8 cellular contexts compared by ENCODE assay signal in the genomic region with DNA sequence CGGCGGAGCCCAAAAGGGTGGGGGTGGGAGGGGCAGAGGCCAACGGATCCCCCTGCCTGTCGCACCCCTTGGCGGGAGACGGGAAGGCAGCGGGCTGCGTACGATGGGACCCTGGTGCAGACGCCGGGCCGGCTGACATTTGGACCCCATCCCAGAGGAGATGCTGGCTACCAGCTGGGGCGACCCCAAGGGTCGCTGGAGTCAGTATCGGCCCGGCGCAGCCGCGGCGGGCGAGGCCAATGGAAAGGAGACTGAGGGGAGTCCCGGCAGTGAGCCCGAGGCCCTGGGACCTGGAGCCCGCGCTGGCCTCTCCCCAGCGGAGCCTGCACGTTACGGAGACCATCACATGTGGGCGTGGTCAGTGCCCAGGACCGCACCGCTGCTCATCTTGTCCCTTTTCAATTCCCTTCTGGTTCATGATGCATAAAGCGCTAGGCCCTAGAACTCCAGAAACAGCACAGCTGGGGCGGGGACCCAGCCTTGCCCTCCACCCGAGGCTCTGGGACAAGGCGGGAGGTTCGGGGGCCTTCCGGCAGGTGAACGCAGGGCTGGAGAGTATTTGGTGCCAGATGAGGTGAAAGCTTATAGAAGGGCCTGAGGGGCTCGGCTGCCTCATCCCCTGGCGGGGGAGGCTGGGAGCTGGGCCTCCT. TPM values are rescaled to one million over a fixed set of nuclear protein-coding genes. Genes with fewer than 3 reads are reported as not detected.
DNase-seq lines count a peak whose midpoint lies in the region; ATAC-seq lines count a peak whose summit lies in the region.

No MANE protein-coding gene starts in this region.

- CTCF ChIA-PET in activated naive CD4-positive, alpha-beta T cell treated with anti-CD3 and anti-CD28 coated beads for 36 hours (lab: Charles Lee) = interaction anchor here (0.6 to 1.4 kb wide), 2 partner anchors 27 to 297 kb away, joined by 3 read pairs; no protein-coding TSS in a partner anchor
- CTCF ChIA-PET in activated CD4-positive, alpha-beta memory T cell treated with anti-CD3 and anti-CD28 coated beads, Interleukin-2, amount 10 ng/mL, durations not matched to agents 7 days and 5 days (lab: Charles Lee) = interaction anchor here (0.8 to 2.5 kb wide), 3 partner anchors 20 to 29 kb away, joined by 3 to 10 read pairs (median 3); a partner anchor contains a TSS

- peaks cover 2% of the 10 kb centered on the region for H3K27me3 Mint-ChIP-seq in activated naive CD4-positive, alpha-beta T cell treated with anti-CD3 and anti-CD28 coated beads, Interleukin-2, amount 50 U/mL, for 24 hours
- H3K27me3 Mint-ChIP-seq in activated naive CD4-positive, alpha-beta T cell treated with anti-CD3 and anti-CD28 coated beads for 36 hours (ENCODE audit: low read depth) = peaks cover 17% of the 10 kb centered on the region
- H3K27me3 Mint-ChIP-seq in activated CD4-positive, alpha-beta memory T cell treated with anti-CD3 and anti-CD28 coated beads, Interleukin-2, amount 10 ng/mL, durations not matched to agents 7 days and 5 days = peaks cover 11% of the 10 kb centered on the region

- H3K4me3 ChIP-seq in iPS-11a (ENCODE audit: low read depth, low read length) = peak overlapping the region; percentile 6

- peak overlapping the region; percentile 62 for H3K4me3 Mint-ChIP-seq in activated naive CD4-positive, alpha-beta T cell treated with anti-CD3 and anti-CD28 coated beads, Interleukin-2, amount 50 U/mL, for 24 hours
- H3K4me3 Mint-ChIP-seq in activated naive CD4-positive, alpha-beta T cell treated with anti-CD3 and anti-CD28 coated beads for 36 hours = no peak overlapping the region
- H3K4me3 Mint-ChIP-seq in activated CD4-positive, alpha-beta memory T cell treated with anti-CD3 and anti-CD28 coated beads, Interleukin-2, amount 10 ng/mL, durations not matched to agents 7 days and 5 days = no peak overlapping the region

- DNase-seq in activated naive CD4-positive, alpha-beta T cell treated with anti-CD3 and anti-CD28 coated beads for 36 hours = no peak
- peak; percentile 40 for DNase-seq in activated CD4-positive, alpha-beta memory T cell treated with anti-CD3 and anti-CD28 coated beads, Interleukin-2, amount 10 ng/mL, durations not matched to agents 7 days and 5 days
- peak in 8 of 49 donors; percentile 11 to 75 (median 39) for DNase-seq in substantia nigra (lab: John Stamatoyannopoulos, UW)
- no peak for DNase-seq in central memory CD4-positive, alpha-beta T cell

- H3K36me3 Mint-ChIP-seq in activated naive CD4-positive, alpha-beta T cell treated with anti-CD3 and anti-CD28 coated beads, Interleukin-2, amount 50 U/mL, for 24 hours = no peaks in the 10 kb centered on the region
- H3K36me3 Mint-ChIP-seq in activated naive CD4-positive, alpha-beta T cell treated with anti-CD3 and anti-CD28 coated beads for 36 hours (ENCODE audit: low read depth) = no peaks in the 10 kb centered on the region
- peaks cover 2% of the 10 kb centered on the region for H3K36me3 Mint-ChIP-seq in activated CD4-positive, alpha-beta memory T cell treated with anti-CD3 and anti-CD28 coated beads, Interleukin-2, amount 10 ng/mL, durations not matched to agents 7 days and 5 days (ENCODE audit: low read depth)

- no peaks in the 10 kb centered on the region for H3K9me3 Mint-ChIP-seq in activated naive CD4-positive, alpha-beta T cell treated with anti-CD3 and anti-CD28 coated beads, Interleukin-2, amount 50 U/mL, for 24 hours
- H3K9me3 Mint-ChIP-seq in activated naive CD4-positive, alpha-beta T cell treated with anti-CD3 and anti-CD28 coated beads for 36 hours = no peaks in the 10 kb centered on the region
- H3K9me3 Mint-ChIP-seq in activated CD4-positive, alpha-beta memory T cell treated with anti-CD3 and anti-CD28 coated beads, Interleukin-2, amount 10 ng/mL, durations not matched to agents 7 days and 5 days = no peaks in the 10 kb centered on the region

- H3K27ac Mint-ChIP-seq in activated naive CD4-positive, alpha-beta T cell treated with anti-CD3 and anti-CD28 coated beads, Interleukin-2, amount 50 U/mL, for 24 hours = no peak overlapping the region
- no peak overlapping the region for H3K27ac Mint-ChIP-seq in activated naive CD4-positive, alpha-beta T cell treated with anti-CD3 and anti-CD28 coated beads for 36 hours
- H3K27ac Mint-ChIP-seq in activated CD4-positive, alpha-beta memory T cell treated with anti-CD3 and anti-CD28 coated beads, Interleukin-2, amount 10 ng/mL, durations not matched to agents 7 days and 5 days = no peak overlapping the region

- H3K4me1 Mint-ChIP-seq in activated naive CD4-positive, alpha-beta T cell treated with anti-CD3 and anti-CD28 coated beads, Interleukin-2, amount 50 U/mL, for 24 hours = peaks cover 10% of the 10 kb centered on the region
- peaks cover 17% of the 10 kb centered on the region for H3K4me1 Mint-ChIP-seq in activated naive CD4-positive, alpha-beta T cell treated with anti-CD3 and anti-CD28 coated beads for 36 hours (ENCODE audit: low read depth)
- H3K4me1 Mint-ChIP-seq in activated CD4-positive, alpha-beta memory T cell treated with anti-CD3 and anti-CD28 coated beads, Interleukin-2, amount 10 ng/mL, durations not matched to agents 7 days and 5 days = peaks cover 13% of the 10 kb centered on the region

- peak overlapping the region; percentile 59 for H3K27ac ChIP-seq in substantia nigra (ENCODE audit: low read depth, low read length, poor library complexity, severe bottlenecking)

- intact Hi-C loops in activated naive CD4-positive, alpha-beta T cell treated with anti-CD3 and anti-CD28 coated beads for 36 hours (cut with micrococcal nuclease) = loop anchor here (2.0 kb wide), 1 partner anchor 42 kb away; a partner anchor contains a TSS

- POLR2A ChIA-PET in activated CD4-positive, alpha-beta memory T cell treated with anti-CD3 and anti-CD28 coated beads, Interleukin-2, amount 10 ng/mL, durations not matched to agents 7 days and 5 days (lab: Charles Lee) = interaction anchor here (0.8 to 1.3 kb wide), 7 partner anchors 9 to 366 kb away, joined by 3 to 5 read pairs (median 3); a partner anchor contains a TSS

- ATAC-seq in GM18519 (IDR thresholded peaks at IDR 0.05; ENCODE audit: low FRiP score, unreplicated experiment) (no peak), GM21737 (IDR thresholded peaks at IDR 0.05; ENCODE audit: unreplicated experiment) (no peak)

RNA-seq across cellular contexts. Expression of a gene that starts 8.0 kb away (rescaled TPM):
- total RNA-seq in activated naive CD4-positive, alpha-beta T cell treated with anti-CD3 and anti-CD28 coated beads for 36 hours = 10 to 100 TPM; 17.5 to 20.8 TPM
- total RNA-seq in activated CD4-positive, alpha-beta memory T cell treated with anti-CD3 and anti-CD28 coated beads, Interleukin-2, amount 10 ng/mL, durations not matched to agents 7 days and 5 days = 10 to 100 TPM; 38.4 to 38.5 TPM

RNA-seq across cellular contexts. Expression of a gene that starts 19.2 kb away (rescaled TPM):
- total RNA-seq in activated naive CD4-positive, alpha-beta T cell treated with anti-CD3 and anti-CD28 coated beads for 36 hours = 1 to 10 TPM; 1.5 to 1.7 TPM
- total RNA-seq in activated CD4-positive, alpha-beta memory T cell treated with anti-CD3 and anti-CD28 coated beads, Interleukin-2, amount 10 ng/mL, durations not matched to agents 7 days and 5 days = 1 to 10 TPM; 2.5 to 3.6 TPM

RNA-seq across cellular contexts. Expression of a gene that starts 20.0 kb away (rescaled TPM):
- 1 to 10 TPM; 1.3 to 1.6 TPM for total RNA-seq in activated naive CD4-positive, alpha-beta T cell treated with anti-CD3 and anti-CD28 coated beads for 36 hours
- total RNA-seq in activated CD4-positive, alpha-beta memory T cell treated with anti-CD3 and anti-CD28 coated beads, Interleukin-2, amount 10 ng/mL, durations not matched to agents 7 days and 5 days = 1 to 10 TPM; 1.1 to 1.6 TPM

RNA-seq across cellular contexts. Expression of a gene that starts 21.1 kb away (rescaled TPM):
- under 1 TPM; 0.07 to 0.12 TPM for total RNA-seq in activated naive CD4-positive, alpha-beta T cell treated with anti-CD3 and anti-CD28 coated beads for 36 hours
- under 1 TPM in 1 of 2 experiments, not detected in 1; 0.03 TPM for total RNA-seq in activated CD4-positive, alpha-beta memory T cell treated with anti-CD3 and anti-CD28 coated beads, Interleukin-2, amount 10 ng/mL, durations not matched to agents 7 days and 5 days

RNA-seq across cellular contexts. Expression of a gene that starts 32.8 kb away (rescaled TPM):
- total RNA-seq in activated naive CD4-positive, alpha-beta T cell treated with anti-CD3 and anti-CD28 coated beads for 36 hours = 1,000 to 10,000 TPM; 1,902 to 1,906 TPM
- total RNA-seq in activated CD4-positive, alpha-beta memory T cell treated with anti-CD3 and anti-CD28 coated beads, Interleukin-2, amount 10 ng/mL, durations not matched to agents 7 days and 5 days = 1,000 to 10,000 TPM; 1,378 to 1,409 TPM
